Comparison of ENCODE assay signal across 1 cellular context in genomic region chr1:234875953-234876814, GRCh38.
TF ChIP-seq lines count a peak whose summit lies in the region.

No MANE protein-coding gene starts in this region.

TF ChIP-seq in HepG2, 621 proteins besides CTCF, POLR2A, EP300 and RAD21 (continued from another document and continues in another):
- TF ChIP-seq RFXAP (CRISPR knock-in tag; IDR thresholded peaks at IDR 0.05; ENCODE audit: borderline replicate concordance) (peak; percentile 71; the same call in 1 of the 2 replicates), ZNF605 (CRISPR knock-in tag; IDR thresholded peaks at IDR 0.05) (peak; percentile 44), EEA1 (CRISPR knock-in tag; IDR thresholded peaks at IDR 0.05; ENCODE audit: borderline replicate concordance) (no peak), XRCC5 (optimal IDR thresholded peaks at IDR 0.05; ENCODE audit: low read length) (peak; percentile 15), PHF5A (CRISPR knock-in tag; IDR thresholded peaks at IDR 0.05; ENCODE audit: low read depth, unreplicated experiment) (peak; percentile 50), CREB1 (IDR thresholded peaks at IDR 0.05) (no peak), CREB1 (CRISPR knock-in tag; IDR thresholded peaks at IDR 0.05) (peak; percentile 48), ISX (CRISPR knock-in tag; conservative IDR thresholded peaks at IDR 0.05) (no peak), ZNF788 (CRISPR knock-in tag; IDR thresholded peaks at IDR 0.05; ENCODE audit: borderline replicate concordance) (peak; percentile 78; the same call in 1 of the 2 replicates), HMG20A (CRISPR knock-in tag; IDR thresholded peaks at IDR 0.05; ENCODE audit: borderline replicate concordance) (peak; percentile 87), BCL6 (CRISPR knock-in tag; IDR thresholded peaks at IDR 0.05) (peak; percentile 96), NFIC (IDR thresholded peaks at IDR 0.05; ENCODE audit: low read length) (peak; percentile 90), JUN (CRISPR knock-in tag; IDR thresholded peaks at IDR 0.05) (peak; percentile 59; the same call in 1 of the 2 replicates), ELF4 (CRISPR knock-in tag; IDR thresholded peaks at IDR 0.05; ENCODE audit: borderline replicate concordance) (peak; percentile 41; the same call in 1 of the 2 replicates), MAFF (IDR thresholded peaks at IDR 0.05; ENCODE audit: low read depth, low read length) (peak; percentile 94), ZNF383 (CRISPR knock-in tag; IDR thresholded peaks at IDR 0.05; ENCODE audit: borderline replicate concordance) (no peak), ZNF3 (CRISPR knock-in tag; IDR thresholded peaks at IDR 0.05) (no peak; the same call in none of the 2 replicates), RORA (CRISPR knock-in tag; IDR thresholded peaks at IDR 0.05) (no peak), BATF2 (CRISPR knock-in tag; IDR thresholded peaks at IDR 0.05) (peak; percentile 86; the same call in 1 of the 2 replicates), MTF2 (CRISPR knock-in tag; IDR thresholded peaks at IDR 0.05; ENCODE audit: borderline replicate concordance) (no peak), ZFP82 (CRISPR knock-in tag; IDR thresholded peaks at IDR 0.05; ENCODE audit: borderline replicate concordance) (peak; percentile 58; the same call in 1 of the 2 replicates), HOXA5 (CRISPR knock-in tag; IDR thresholded peaks at IDR 0.05) (no peak; the same call in none of the 2 replicates), ZNF773 (CRISPR knock-in tag; IDR thresholded peaks at IDR 0.05; ENCODE audit: borderline replicate concordance) (no peak), BRD4 (CRISPR knock-in tag; IDR thresholded peaks at IDR 0.05) (peak; percentile 91; the same call in 1 of the 2 replicates), ZFP1 (CRISPR knock-in tag; IDR thresholded peaks at IDR 0.05) (peak; percentile 52; the same call in 1 of the 2 replicates), ZNF572 (CRISPR knock-in tag; IDR thresholded peaks at IDR 0.05) (no peak), ZNF557 (CRISPR knock-in tag; IDR thresholded peaks at IDR 0.05) (0 out of 2 replicates have a peak, but pooled peaks have one; percentile 59), ZNF225 (CRISPR knock-in tag; IDR thresholded peaks at IDR 0.05) (no peak; the same call in 1 of the 2 replicates), NFE2L2 (IDR thresholded peaks at IDR 0.05; ENCODE audit: low read length) (no peak), PLSCR1 (CRISPR knock-in tag; IDR thresholded peaks at IDR 0.05; ENCODE audit: borderline replicate concordance) (no peak), ZHX1 (CRISPR knock-in tag; IDR thresholded peaks at IDR 0.05; ENCODE audit: low read depth) (peak; percentile 61; the same call in 1 of the 2 replicates), ISL2 (CRISPR knock-in tag; IDR thresholded peaks at IDR 0.05) (peak; percentile 96), ZFP62 (CRISPR knock-in tag; IDR thresholded peaks at IDR 0.05) (no peak), ZBTB8A (CRISPR knock-in tag; IDR thresholded peaks at IDR 0.05; ENCODE audit: borderline replicate concordance, low read depth) (no peak), SAFB2 (CRISPR knock-in tag; IDR thresholded peaks at IDR 0.05; ENCODE audit: borderline replicate concordance, low read depth) (peak; percentile 26; the same call in 1 of the 2 replicates), KLF15 (CRISPR knock-in tag; IDR thresholded peaks at IDR 0.05; ENCODE audit: borderline replicate concordance) (no peak), HNRNPLL (IDR thresholded peaks at IDR 0.05; ENCODE audit: low read depth, low read length, poor library complexity, severe bottlenecking) (peak; percentile 49), ZNF800 (CRISPR knock-in tag; IDR thresholded peaks at IDR 0.05) (peak; percentile 66; the same call in 1 of the 2 replicates), FLYWCH1 (CRISPR knock-in tag; IDR thresholded peaks at IDR 0.05) (no peak), XBP1 (CRISPR knock-in tag; IDR thresholded peaks at IDR 0.05) (no peak)
- TF ChIP-seq, protein P1, sequence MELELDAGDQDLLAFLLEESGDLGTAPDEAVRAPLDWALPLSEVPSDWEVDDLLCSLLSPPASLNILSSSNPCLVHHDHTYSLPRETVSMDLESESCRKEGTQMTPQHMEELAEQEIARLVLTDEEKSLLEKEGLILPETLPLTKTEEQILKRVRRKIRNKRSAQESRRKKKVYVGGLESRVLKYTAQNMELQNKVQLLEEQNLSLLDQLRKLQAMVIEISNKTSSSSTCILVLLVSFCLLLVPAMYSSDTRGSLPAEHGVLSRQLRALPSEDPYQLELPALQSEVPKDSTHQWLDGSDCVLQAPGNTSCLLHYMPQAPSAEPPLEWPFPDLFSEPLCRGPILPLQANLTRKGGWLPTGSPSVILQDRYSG (CRISPR knock-in tag; IDR thresholded peaks at IDR 0.05) = 0 out of 2 replicates have a peak, but pooled peaks have one; percentile 10
- TF ChIP-seq, protein P2, sequence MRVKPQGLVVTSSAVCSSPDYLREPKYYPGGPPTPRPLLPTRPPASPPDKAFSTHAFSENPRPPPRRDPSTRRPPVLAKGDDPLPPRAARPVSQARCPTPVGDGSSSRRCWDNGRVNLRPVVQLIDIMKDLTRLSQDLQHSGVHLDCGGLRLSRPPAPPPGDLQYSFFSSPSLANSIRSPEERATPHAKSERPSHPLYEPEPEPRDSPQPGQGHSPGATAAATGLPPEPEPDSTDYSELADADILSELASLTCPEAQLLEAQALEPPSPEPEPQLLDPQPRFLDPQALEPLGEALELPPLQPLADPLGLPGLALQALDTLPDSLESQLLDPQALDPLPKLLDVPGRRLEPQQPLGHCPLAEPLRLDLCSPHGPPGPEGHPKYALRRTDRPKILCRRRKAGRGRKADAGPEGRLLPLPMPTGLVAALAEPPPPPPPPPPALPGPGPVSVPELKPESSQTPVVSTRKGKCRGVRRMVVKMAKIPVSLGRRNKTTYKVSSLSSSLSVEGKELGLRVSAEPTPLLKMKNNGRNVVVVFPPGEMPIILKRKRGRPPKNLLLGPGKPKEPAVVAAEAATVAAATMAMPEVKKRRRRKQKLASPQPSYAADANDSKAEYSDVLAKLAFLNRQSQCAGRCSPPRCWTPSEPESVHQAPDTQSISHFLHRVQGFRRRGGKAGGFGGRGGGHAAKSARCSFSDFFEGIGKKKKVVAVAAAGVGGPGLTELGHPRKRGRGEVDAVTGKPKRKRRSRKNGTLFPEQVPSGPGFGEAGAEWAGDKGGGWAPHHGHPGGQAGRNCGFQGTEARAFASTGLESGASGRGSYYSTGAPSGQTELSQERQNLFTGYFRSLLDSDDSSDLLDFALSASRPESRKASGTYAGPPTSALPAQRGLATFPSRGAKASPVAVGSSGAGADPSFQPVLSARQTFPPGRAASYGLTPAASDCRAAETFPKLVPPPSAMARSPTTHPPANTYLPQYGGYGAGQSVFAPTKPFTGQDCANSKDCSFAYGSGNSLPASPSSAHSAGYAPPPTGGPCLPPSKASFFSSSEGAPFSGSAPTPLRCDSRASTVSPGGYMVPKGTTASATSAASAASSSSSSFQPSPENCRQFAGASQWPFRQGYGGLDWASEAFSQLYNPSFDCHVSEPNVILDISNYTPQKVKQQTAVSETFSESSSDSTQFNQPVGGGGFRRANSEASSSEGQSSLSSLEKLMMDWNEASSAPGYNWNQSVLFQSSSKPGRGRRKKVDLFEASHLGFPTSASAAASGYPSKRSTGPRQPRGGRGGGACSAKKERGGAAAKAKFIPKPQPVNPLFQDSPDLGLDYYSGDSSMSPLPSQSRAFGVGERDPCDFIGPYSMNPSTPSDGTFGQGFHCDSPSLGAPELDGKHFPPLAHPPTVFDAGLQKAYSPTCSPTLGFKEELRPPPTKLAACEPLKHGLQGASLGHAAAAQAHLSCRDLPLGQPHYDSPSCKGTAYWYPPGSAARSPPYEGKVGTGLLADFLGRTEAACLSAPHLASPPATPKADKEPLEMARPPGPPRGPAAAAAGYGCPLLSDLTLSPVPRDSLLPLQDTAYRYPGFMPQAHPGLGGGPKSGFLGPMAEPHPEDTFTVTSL (CRISPR knock-in tag; IDR thresholded peaks at IDR 0.05; ENCODE audit: borderline replicate concordance) = peak; percentile 92
- TF ChIP-seq, protein P3, sequence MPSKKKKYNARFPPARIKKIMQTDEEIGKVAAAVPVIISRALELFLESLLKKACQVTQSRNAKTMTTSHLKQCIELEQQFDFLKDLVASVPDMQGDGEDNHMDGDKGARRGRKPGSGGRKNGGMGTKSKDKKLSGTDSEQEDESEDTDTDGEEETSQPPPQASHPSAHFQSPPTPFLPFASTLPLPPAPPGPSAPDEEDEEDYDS (CRISPR knock-in tag; IDR thresholded peaks at IDR 0.05) = peak; percentile 77
- TF ChIP-seq, protein P4, sequence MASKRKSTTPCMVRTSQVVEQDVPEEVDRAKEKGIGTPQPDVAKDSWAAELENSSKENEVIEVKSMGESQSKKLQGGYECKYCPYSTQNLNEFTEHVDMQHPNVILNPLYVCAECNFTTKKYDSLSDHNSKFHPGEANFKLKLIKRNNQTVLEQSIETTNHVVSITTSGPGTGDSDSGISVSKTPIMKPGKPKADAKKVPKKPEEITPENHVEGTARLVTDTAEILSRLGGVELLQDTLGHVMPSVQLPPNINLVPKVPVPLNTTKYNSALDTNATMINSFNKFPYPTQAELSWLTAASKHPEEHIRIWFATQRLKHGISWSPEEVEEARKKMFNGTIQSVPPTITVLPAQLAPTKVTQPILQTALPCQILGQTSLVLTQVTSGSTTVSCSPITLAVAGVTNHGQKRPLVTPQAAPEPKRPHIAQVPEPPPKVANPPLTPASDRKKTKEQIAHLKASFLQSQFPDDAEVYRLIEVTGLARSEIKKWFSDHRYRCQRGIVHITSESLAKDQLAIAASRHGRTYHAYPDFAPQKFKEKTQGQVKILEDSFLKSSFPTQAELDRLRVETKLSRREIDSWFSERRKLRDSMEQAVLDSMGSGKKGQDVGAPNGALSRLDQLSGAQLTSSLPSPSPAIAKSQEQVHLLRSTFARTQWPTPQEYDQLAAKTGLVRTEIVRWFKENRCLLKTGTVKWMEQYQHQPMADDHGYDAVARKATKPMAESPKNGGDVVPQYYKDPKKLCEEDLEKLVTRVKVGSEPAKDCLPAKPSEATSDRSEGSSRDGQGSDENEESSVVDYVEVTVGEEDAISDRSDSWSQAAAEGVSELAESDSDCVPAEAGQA (IDR thresholded peaks at IDR 0.05; ENCODE audit: low read depth) = no peak
- TF ChIP-seq, protein P4 (CRISPR knock-in tag; IDR thresholded peaks at IDR 0.05; ENCODE audit: borderline replicate concordance) = peak; percentile 44; the same call in 1 of the 2 replicates
- TF ChIP-seq, protein P5, sequence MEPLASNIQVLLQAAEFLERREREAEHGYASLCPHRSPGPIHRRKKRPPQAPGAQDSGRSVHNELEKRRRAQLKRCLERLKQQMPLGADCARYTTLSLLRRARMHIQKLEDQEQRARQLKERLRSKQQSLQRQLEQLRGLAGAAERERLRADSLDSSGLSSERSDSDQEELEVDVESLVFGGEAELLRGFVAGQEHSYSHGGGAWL (CRISPR knock-in tag; IDR thresholded peaks at IDR 0.05) = 0 out of 2 replicates have a peak, but pooled peaks have one; percentile 40
